In genomic region chr9:72315510-72316287, GRCh38 we compare ENCODE assay signal across 8 cellular contexts. TPM values are rescaled to one million over a fixed set of nuclear protein-coding genes. Genes with fewer than 3 reads are reported as not detected.
A peak's percentile ranks its signal among the peaks of the same experiment; 100 is the strongest.
DNase-seq lines count a peak whose midpoint lies in the region; ATAC-seq, FAIRE-seq and TF ChIP-seq lines count a peak whose summit lies in the region.

No MANE protein-coding gene starts in this region.

- H3K36me3 ChIP-seq in esophagus squamous epithelium (no peaks in the 10 kb centered on the region), pancreas (no peaks in the 10 kb centered on the region)

- peak overlapping the region in 2 of 4 donors; percentile 13 to 49 for H3K4me3 ChIP-seq in esophagus squamous epithelium
- no peak overlapping the region for H3K4me3 ChIP-seq in pancreas

- ATAC-seq in pancreas (peak; percentile 68 to 82 (median 82)), HG03097 (IDR thresholded peaks at IDR 0.05; ENCODE audit: low FRiP score, unreplicated experiment) (no peak), GM21447 (IDR thresholded peaks at IDR 0.05; ENCODE audit: unreplicated experiment) (no peak), GM19397 (IDR thresholded peaks at IDR 0.05; ENCODE audit: unreplicated experiment) (no peak), GM21576 (IDR thresholded peaks at IDR 0.05; ENCODE audit: unreplicated experiment) (no peak)

- H3K9me3 ChIP-seq in esophagus squamous epithelium = no peaks in the 10 kb centered on the region
- H3K9me3 ChIP-seq in pancreas = no peaks in the 10 kb centered on the region

- peaks cover 12 to 39% (median 30%) of the 10 kb centered on the region in 3 donors for H3K4me1 ChIP-seq in esophagus squamous epithelium
- peaks cover 0 to 18% (median 11%) of the 10 kb centered on the region in 3 donors for H3K4me1 ChIP-seq in pancreas

- H3K27ac ChIP-seq in esophagus squamous epithelium (peak overlapping the region; percentile 79 to 89 (median 86)), pancreas (peak overlapping the region; percentile 39 to 82 (median 60))

- DNase-seq in GF-D8 (lab: John Stamatoyannopoulos, UW) = peak; percentile 69
- DNase-seq in NCI-H69 (lab: John Stamatoyannopoulos, UW) = peak; percentile 92
- DNase-seq in esophagus squamous epithelium (lab: John Stamatoyannopoulos, UW) = no peak
- DNase-seq in pancreas = peak in 3 of 6 donors; percentile 18 to 39 (median 27)

- H3K27me3 ChIP-seq in esophagus squamous epithelium (no peaks in the 10 kb centered on the region), pancreas (no peaks in the 10 kb centered on the region)

- intact Hi-C loops in esophagus squamous epithelium (cut with DNase I) = no loop called here
- intact Hi-C loops in pancreas (cut with DNase I) = no loop called here

- no peak for TF ChIP-seq POLR2A in esophagus squamous epithelium (IDR thresholded peaks at IDR 0.05)

- no peak for TF ChIP-seq CTCF in esophagus squamous epithelium (IDR thresholded peaks at IDR 0.05)
- TF ChIP-seq CTCF in pancreas (IDR thresholded peaks at IDR 0.05) = no peak

- 11 to 20% methylated on average over 6 to 8 of the region's 9 CpGs for WGBS in esophagus squamous epithelium, 2 donors
- WGBS in pancreas, 2 donors = 10 to 12% methylated on average over 9 of the region's 9 CpGs

- no peak for FAIRE-seq in pancreas (lab: Jason Lieb, UNC)

RNA-seq across cellular contexts. Expression of gene ZFAND5, which starts 49.3 kb away (rescaled TPM):
- 100 to 1,000 TPM in 1 of 4 donors, 10 to 100 TPM in 3; 89.1 to 203 (median 92.0) TPM for total RNA-seq in esophagus squamous epithelium
- total RNA-seq in pancreas = 10 to 100 TPM; 47.8 to 98.6 (median 70.8) TPM
- polyA plus RNA-seq in pancreas = 10 to 100 TPM; 55.6 to 84.7 TPM

Comparison
In these comparisons a context has a peak if more than half of its experiments do, and no peak if none do; other contexts are left out.
1. ATAC-seq: peak in pancreas (4 of 4); none in HG03097 (single experiment), GM21447 (single experiment), GM19397 (single experiment) and GM21576 (single experiment).